Comparison of ENCODE assay signal across 16 cellular contexts in the genomic region with DNA sequence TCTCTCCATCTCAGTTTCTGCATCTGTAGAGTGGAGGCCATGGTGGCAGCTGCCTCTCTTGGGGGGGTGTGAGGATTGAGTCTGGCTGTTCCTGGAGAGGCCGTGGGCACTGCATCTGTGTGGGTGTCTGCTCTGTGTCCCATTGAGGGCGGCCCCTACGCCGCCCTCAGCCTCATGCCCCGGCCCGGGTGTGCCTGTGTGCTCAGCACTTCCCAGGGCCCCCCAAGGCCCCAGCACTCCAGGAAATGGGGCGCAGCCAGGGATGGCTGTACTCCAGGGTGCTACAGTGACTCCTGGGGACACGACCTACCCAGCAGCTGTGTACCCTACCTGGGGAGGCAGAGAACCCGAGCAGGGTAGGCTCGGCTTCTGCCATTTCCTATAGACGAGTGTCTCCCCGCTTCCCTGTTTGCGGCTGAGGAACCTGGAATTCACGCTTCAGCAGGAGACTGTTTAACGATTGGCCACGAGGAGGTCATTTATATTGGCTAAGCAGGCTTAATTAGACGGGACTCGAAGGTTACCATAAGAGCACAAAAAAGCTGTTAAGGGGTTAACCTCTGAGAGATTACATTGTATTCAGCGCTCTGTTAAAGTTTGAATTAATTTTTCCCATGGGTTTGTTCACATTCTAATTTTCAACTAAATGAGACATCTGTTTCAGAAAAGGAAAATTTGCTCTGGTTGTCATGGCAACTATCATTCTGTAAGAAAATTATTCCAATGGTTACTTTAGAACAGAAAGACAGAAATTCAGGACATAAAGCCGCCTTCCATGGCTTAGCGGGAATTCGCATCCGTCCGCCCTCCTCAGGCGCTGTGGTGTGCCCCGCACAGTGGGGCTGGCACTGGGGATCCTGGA.
DNase-seq lines count a peak whose midpoint lies in the region; ATAC-seq, FAIRE-seq and TF ChIP-seq lines count a peak whose summit lies in the region.
"Had no signal": no experiment of that assay in that cellular context is flagged by ENCODE, and none has a peak within 500 bp of the region (broad histone marks: within the 10 kb centered on the region; RNA-seq: fewer than 3 reads in every experiment).

No MANE protein-coding gene starts in this region.

- H3K4ac ChIP-seq in H1 (replicated peaks; ENCODE audit: insufficient read length, low read depth, low read length) = no peak overlapping the region

- in situ Hi-C loops in GM23248 (cut with MboI) = no loop called here

- H3K56ac ChIP-seq in H1 (replicated peaks; ENCODE audit: insufficient read length, low read depth, low read length) = no peak overlapping the region

- H4K20me1 ChIP-seq in H1 (replicated peaks in 1 of 2; ENCODE audit: control insufficient read depth in 1 of 2, insufficient read depth in 2 of 2, low read length in 2 of 2) (peaks cover 0 to 12% of the 10 kb centered on the region in 2 experiments), neural cell (ENCODE audit: insufficient read depth) (no peaks in the 10 kb centered on the region), GM23248 (ENCODE audit: insufficient read depth) (no peaks in the 10 kb centered on the region)
- H4K20me1 ChIP-seq: BLaER1 treated with 17β-estradiol and CSF1 and Interleukin-3, amounts not matched to agents 10 nM and 100 nM had no signal

- H3K18ac ChIP-seq in H1 (ENCODE audit: extremely low read depth, low read length) = no peak overlapping the region

- H3K79me1 ChIP-seq in H1 (ENCODE audit: low read depth, low read length) = no peaks in the 10 kb centered on the region

- no peak for TF ChIP-seq CTCF in H1 (IDR thresholded peaks at IDR 0.05; ENCODE audit: control extremely low read depth in 1 of 3, insufficient read depth in 1 of 3, low read depth in 1 of 3, low read length in 3 of 3)
- no peak for TF ChIP-seq CTCF in neural cell (IDR thresholded peaks at IDR 0.05; ENCODE audit: poor library complexity, severe bottlenecking)

- no peak for FAIRE-seq in H1 (lab: Jason Lieb, UNC)

- peaks cover under 1 to 3% of the 10 kb centered on the region in 2 experiments; a peak in 1 of 4 replicates for H3K9me3 ChIP-seq in H1 (ENCODE audit: insufficient read depth in 2 of 2, low read depth in 1 of 2, low read length in 1 of 2)
- no peaks in the 10 kb centered on the region for H3K9me3 ChIP-seq in neural cell (ENCODE audit: low read length)
- no peaks in the 10 kb centered on the region for H3K9me3 ChIP-seq in GM23248 (ENCODE audit: low read depth)
- H3K9me3 ChIP-seq: BLaER1 treated with 17β-estradiol and CSF1 and Interleukin-3, amounts not matched to agents 10 nM and 100 nM; Peyer's patch had no signal

- no peak overlapping the region for H2AK5ac ChIP-seq in H1 (ENCODE audit: low read depth, low read length)

- no peak overlapping the region for H2BK15ac ChIP-seq in H1 (ENCODE audit: low read length)

- H2BK120ac ChIP-seq in H1 (replicated peaks; ENCODE audit: low read depth, low read length) = no peak overlapping the region

- TF ChIP-seq RAD21 in H1 (IDR thresholded peaks at IDR 0.05 in 1 of 2, conservative IDR thresholded peaks at IDR 0.05 in 1 of 2; ENCODE audit: low read depth in 2 of 2, low read length in 2 of 2) (no peak), neural cell (conservative IDR thresholded peaks at IDR 0.05) (no peak)

- H3K27me3 ChIP-seq in H1 (replicated peaks in 1 of 4; ENCODE audit: control insufficient read depth in 3 of 4, extremely low read depth in 1 of 4, insufficient read depth in 3 of 4, low read length in 3 of 4) (no peaks in the 10 kb centered on the region), neural cell (ENCODE audit: insufficient read depth, low read depth, low read length) (no peaks in the 10 kb centered on the region), GM23248 (replicated peaks; ENCODE audit: insufficient read depth) (no peaks in the 10 kb centered on the region)
- H3K27me3 ChIP-seq: BLaER1 treated with 17β-estradiol and CSF1 and Interleukin-3, amounts not matched to agents 10 nM and 100 nM; Peyer's patch had no signal

- H2BK12ac ChIP-seq in H1 (ENCODE audit: low read depth, low read length) = no peak overlapping the region

- peak overlapping the region; percentile 83; the same call in 1 of the 2 replicates for H4K8ac ChIP-seq in H1 (ENCODE audit: extremely low read depth, insufficient read depth, low read length)

- 91% methylated on average over 26 of the region's 26 CpGs; no CpG with 5 or more reads in 1 of the 2 experiments for WGBS in H1 (ENCODE audit: extremely low coverage in 1 of 2, insufficient coverage in 1 of 2, insufficient read length in 1 of 2, insufficient replicate concordance in 2 of 2, low coverage in 1 of 2, low lambda C conversion rate in 2 of 2, missing lambda C conversion rate in 1 of 2), 2 experiments
- WGBS in GM23248 (ENCODE audit: low coverage in 1 of 2, low lambda C conversion rate in 2 of 2, missing lambda C conversion rate in 2 of 2), 2 experiments = 53 to 57% methylated on average over 26 of the region's 26 CpGs

- no peak for TF ChIP-seq EP300 in H1 (IDR thresholded peaks at IDR 0.05; ENCODE audit: borderline replicate concordance in 1 of 2, low read depth in 2 of 2, low read length in 2 of 2)
- no peak for TF ChIP-seq EP300 in neural cell (conservative IDR thresholded peaks at IDR 0.05; ENCODE audit: poor library complexity, severe bottlenecking)

- H3K23ac ChIP-seq in H1 (ENCODE audit: insufficient read length) = no peak overlapping the region

- H2BK20ac ChIP-seq in H1 (ENCODE audit: low read length) = no peak overlapping the region

- CTCF ChIA-PET in H1 (lab: Charles Lee; ENCODE audit: partially characterized antibody) = interaction anchor here (0.7 to 1.4 kb wide), 3 partner anchors 28 to 260 kb away, joined by 3 to 5 read pairs (median 3); no protein-coding TSS in a partner anchor

- H3K9ac ChIP-seq in H1 (replicated peaks in 1 of 4; ENCODE audit: extremely low read depth in 1 of 4, low read depth in 3 of 4, low read length in 3 of 4) (no peak overlapping the region), neural cell (ENCODE audit: low read length) (peak overlapping the region; percentile 54), GM23248 (no peak overlapping the region)
- H3K9ac ChIP-seq: BLaER1 treated with 17β-estradiol and CSF1 and Interleukin-3, amounts not matched to agents 10 nM and 100 nM had no signal

- no peak overlapping the region for H2AFZ ChIP-seq in H1 (ENCODE audit: low read length)
- H2AFZ ChIP-seq in neural cell (ENCODE audit: low read depth, low read length) = no peak overlapping the region
- H2AFZ ChIP-seq in GM23248 = no peak overlapping the region

- no peaks in the 10 kb centered on the region; a peak in 1 of 7 replicates for H3K4me1 ChIP-seq in H1 (replicated peaks in 1 of 4; ENCODE audit: control insufficient read depth in 3 of 4, insufficient read depth in 4 of 4, low read length in 3 of 4)
- H3K4me1 ChIP-seq in GM23248 (ENCODE audit: insufficient read depth) = no peaks in the 10 kb centered on the region
- H3K4me1 ChIP-seq: Peyer's patch had no signal

- no peak overlapping the region for H2BK5ac ChIP-seq in H1 (ENCODE audit: low read depth, low read length)

- H4K91ac ChIP-seq in H1 (replicated peaks; ENCODE audit: insufficient read length, low read length) = no peak overlapping the region

- H3K27ac ChIP-seq in H1 (ENCODE audit: low read depth, low read length) (no peak overlapping the region), neural cell (ENCODE audit: low read length) (peak overlapping the region; percentile 86), temporal lobe (ENCODE audit: low read depth, low read length) (peak overlapping the region; percentile 72), GM23248 (no peak overlapping the region)
- H3K27ac ChIP-seq: BLaER1 treated with 17β-estradiol and CSF1 and Interleukin-3, amounts not matched to agents 10 nM and 100 nM; Peyer's patch had no signal

- no peak for TF ChIP-seq POLR2A in H1 (IDR thresholded peaks at IDR 0.05; ENCODE audit: control extremely low read depth in 1 of 2, low read depth in 2 of 2, low read length in 2 of 2)

- H3K4me2 ChIP-seq in H1 (ENCODE audit: insufficient read depth in 1 of 2, low read depth in 2 of 2, low read length in 2 of 2) (no peak overlapping the region), neural cell (ENCODE audit: low read length) (peak overlapping the region; percentile 50), GM23248 (ENCODE audit: unreplicated experiment) (no peak overlapping the region)
- H3K4me2 ChIP-seq: BLaER1 treated with 17β-estradiol and CSF1 and Interleukin-3, amounts not matched to agents 10 nM and 100 nM had no signal

- H3K9me2 ChIP-seq in neural cell (ENCODE audit: insufficient read depth, low read length) = no peaks in the 10 kb centered on the region
- no peaks in the 10 kb centered on the region for H3K9me2 ChIP-seq in GM23248 (ENCODE audit: insufficient read depth)

- H3K79me2 ChIP-seq in H1 (ENCODE audit: control insufficient read depth in 1 of 2, insufficient read depth in 2 of 2, low read length in 2 of 2) (no peaks in the 10 kb centered on the region), neural cell (replicated peaks; ENCODE audit: insufficient read depth, low read length) (no peaks in the 10 kb centered on the region), GM23248 (ENCODE audit: insufficient read depth) (no peaks in the 10 kb centered on the region)

- ATAC-seq in GM18517 (IDR thresholded peaks at IDR 0.05; ENCODE audit: unreplicated experiment) = no peak

- H3K14ac ChIP-seq in H1 (ENCODE audit: insufficient read length) = no peak overlapping the region

- H3K36me3 ChIP-seq in H1 (ENCODE audit: control insufficient read depth in 2 of 4, insufficient read depth in 4 of 4, low read length in 3 of 4) (no peaks in the 10 kb centered on the region), neural cell (ENCODE audit: insufficient read depth, low read length) (no peaks in the 10 kb centered on the region), GM23248 (ENCODE audit: low read depth) (no peaks in the 10 kb centered on the region)
- H3K36me3 ChIP-seq: BLaER1 treated with 17β-estradiol and CSF1 and Interleukin-3, amounts not matched to agents 10 nM and 100 nM; Peyer's patch had no signal

- H3K4me3 ChIP-seq in H1 (ENCODE audit: extremely low read depth in 1 of 4, insufficient read depth in 2 of 4, low read depth in 3 of 4, low read length in 4 of 4) (no peak overlapping the region), neural cell (ENCODE audit: low read length) (peak overlapping the region; percentile 43), GM23248 (no peak overlapping the region)
- H3K4me3 ChIP-seq: BLaER1 treated with 17β-estradiol and CSF1 and Interleukin-3, amounts not matched to agents 10 nM and 100 nM; Peyer's patch had no signal

- DNase-seq in astrocyte of the hippocampus (ENCODE audit: low read depth, low spot score) = peak; percentile 4
- no peak for DNase-seq in H1 (ENCODE audit: low read depth in 1 of 2, low spot score in 2 of 2)
- no peak for DNase-seq in cerebellar cortex (ENCODE audit: low spot score)
- DNase-seq in GM23248 = no peak
- DNase-seq: EL, H9, Karpas-422, MM.1S, NCI-H1105, NCI-H187 treated with DMSO at 0.1 percent for 48 hours, Right ventricle myocardium superior had no signal

- no peaks in the 10 kb centered on the region for H3F3A ChIP-seq in neural cell (ENCODE audit: insufficient read depth, low read length, poor library complexity, severe bottlenecking)
- no peaks in the 10 kb centered on the region for H3F3A ChIP-seq in GM23248 (ENCODE audit: insufficient read depth)

- peaks cover 15% of the 10 kb centered on the region; the same call in 1 of the 2 replicates for H3K23me2 ChIP-seq in H1 (ENCODE audit: low read depth, low read length)

- POLR2A ChIA-PET in H1 (lab: Charles Lee; ENCODE audit: partially characterized antibody) = no interaction called here

- H4K5ac ChIP-seq in H1 (ENCODE audit: insufficient read length, low read depth, low read length) = no peak overlapping the region

Comparison
In these comparisons a context has a peak if more than half of its experiments do, and no peak if none do; other contexts are left out.
1. H3K27ac ChIP-seq: peak in neural cell (single experiment) and temporal lobe (single experiment); none in H1 (single experiment) and GM23248 (single experiment).